Comparison of ENCODE assay signal across 17 cellular contexts in genomic region chr2:189213226-189213625, GRCh38.
"Had no signal": no experiment of that assay in that cellular context is flagged by ENCODE, and none has a peak within 500 bp of the region (broad histone marks: within the 10 kb centered on the region; RNA-seq: fewer than 3 reads in every experiment).

No MANE protein-coding gene starts in this region.

- H3K27ac ChIP-seq: ascending aorta, cardiac muscle cell, colonic mucosa, epithelial cell of prostate, thoracic aorta had no signal

- H3K27ac Mint-ChIP-seq: activated CD8-positive, alpha-beta T cell treated with anti-CD3 and anti-CD28 coated beads for 36 hours; immature natural killer cell; natural killer cell; stimulated activated naive CD8-positive, alpha-beta T cell treated with anti-CD3 and anti-CD28 coated beads, Interleukin-15, amount 100 ng/mL, for 72 hours; T-helper 2 cell treated with Interferon-gamma antibody and Interleukin-4, amounts not matched to agents 5 μg/mL and 100 μg/mL, for 36 hours had no signal

- H3K4me3 ChIP-seq: ascending aorta, cardiac muscle cell, colonic mucosa, lung, thoracic aorta had no signal

- H3K4me1 Mint-ChIP-seq: immature natural killer cell, natural killer cell had no signal

- H3K4me1 ChIP-seq: colonic mucosa had no signal

- H3K36me3 ChIP-seq: ascending aorta, cardiac muscle cell, colonic mucosa, thoracic aorta had no signal

- H3K4me3 Mint-ChIP-seq: activated CD8-positive, alpha-beta T cell treated with anti-CD3 and anti-CD28 coated beads for 36 hours; immature natural killer cell; natural killer cell; stimulated activated naive CD8-positive, alpha-beta T cell treated with anti-CD3 and anti-CD28 coated beads, Interleukin-15, amount 100 ng/mL, for 72 hours; T-helper 2 cell treated with Interferon-gamma antibody and Interleukin-4, amounts not matched to agents 5 μg/mL and 100 μg/mL, for 36 hours had no signal

- H3K9me3 Mint-ChIP-seq: activated CD8-positive, alpha-beta T cell treated with anti-CD3 and anti-CD28 coated beads for 36 hours; stimulated activated naive CD8-positive, alpha-beta T cell treated with anti-CD3 and anti-CD28 coated beads, Interleukin-15, amount 100 ng/mL, for 72 hours; T-helper 2 cell treated with Interferon-gamma antibody and Interleukin-4, amounts not matched to agents 5 μg/mL and 100 μg/mL, for 36 hours had no signal

- ATAC-seq: activated CD8-positive, alpha-beta T cell treated with anti-CD3 and anti-CD28 coated beads for 36 hours; left cardiac atrium; natural killer cell; stimulated activated naive CD8-positive, alpha-beta T cell treated with anti-CD3 and anti-CD28 coated beads, Interleukin-15, amount 100 ng/mL, for 72 hours had no signal

- H3K36me3 Mint-ChIP-seq: immature natural killer cell, natural killer cell had no signal

- DNase-seq: activated CD8-positive, alpha-beta memory T cell treated with anti-CD3 and anti-CD28 coated beads, Interleukin-2, amount 50 U/mL, for 4 hours; activated CD8-positive, alpha-beta T cell treated with anti-CD3 and anti-CD28 coated beads for 36 hours; colonic mucosa; effector CD4-positive, alpha-beta T cell; glutamatergic neuron; immature natural killer cell; left cardiac atrium; natural killer cell; occipital lobe; stimulated activated CD4-positive, alpha-beta T cell treated with anti-CD3 and anti-CD28 coated beads, Interleukin-4, amount 100 ng/mL, for 24 hours; stimulated activated naive CD8-positive, alpha-beta T cell treated with anti-CD3 and anti-CD28 coated beads, Interleukin-15, amount 100 ng/mL, for 72 hours had no signal

- H3K27me3 ChIP-seq: ascending aorta, cardiac muscle cell, colonic mucosa had no signal

- H3K9me3 ChIP-seq: ascending aorta, colonic mucosa, thoracic aorta had no signal

- H3K27me3 Mint-ChIP-seq: activated CD8-positive, alpha-beta T cell treated with anti-CD3 and anti-CD28 coated beads for 36 hours; stimulated activated naive CD8-positive, alpha-beta T cell treated with anti-CD3 and anti-CD28 coated beads, Interleukin-15, amount 100 ng/mL, for 72 hours had no signal
